ENCODE assay signal across 18 cellular contexts in the genomic region with DNA sequence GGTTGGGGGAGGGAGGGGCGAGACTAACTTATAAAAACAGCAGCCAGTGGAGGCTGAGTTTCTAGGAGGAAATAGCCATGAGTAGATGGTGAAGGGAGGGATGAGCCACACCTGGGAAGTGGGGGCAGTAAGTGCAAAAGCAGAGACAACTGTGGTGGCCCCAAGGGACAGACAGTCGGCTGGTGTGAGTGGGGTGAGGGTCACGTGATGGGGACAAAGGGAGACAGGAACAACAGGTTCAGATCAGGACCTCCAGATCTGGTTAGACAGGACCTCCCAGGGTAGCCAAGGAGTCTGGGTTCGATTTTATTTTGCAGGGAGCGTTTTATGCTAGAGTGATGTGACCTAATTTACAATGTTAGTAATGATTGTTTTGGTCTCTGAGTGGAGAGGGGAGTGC. TPM values are rescaled to one million over a fixed set of nuclear protein-coding genes. Genes with fewer than 3 reads are reported as not detected.
DNase-seq lines count a peak whose midpoint lies in the region; ATAC-seq and TF ChIP-seq lines count a peak whose summit lies in the region.
"Had no signal": no experiment of that assay in that cellular context is flagged by ENCODE, and none has a peak within 500 bp of the region (broad histone marks: within the 10 kb centered on the region; RNA-seq: fewer than 3 reads in every experiment).

No MANE protein-coding gene starts in this region.

- no peaks in the 10 kb centered on the region for H3K27me3 ChIP-seq in BE2C
- no peaks in the 10 kb centered on the region for H3K27me3 ChIP-seq in GM23338 (ENCODE audit: insufficient read depth)

- peaks cover 7% of the 10 kb centered on the region for H3K27me3 Mint-ChIP-seq in GM23338 (ENCODE audit: insufficient read depth, low read depth, poor library complexity)

- H2AFZ ChIP-seq in GM23338, result peak overlapping the region; percentile 10; the same call in 1 of the 2 replicates

- H3K9me3 Mint-ChIP-seq in GM23338, result no peaks in the 10 kb centered on the region
- H3K9me3 Mint-ChIP-seq: CD8-positive, alpha-beta memory T cell; H9 had no signal

- H3F3A ChIP-seq in GM23338 (replicated peaks; ENCODE audit: low read depth), result no peaks in the 10 kb centered on the region

- no peaks in the 10 kb centered on the region for H4K20me1 ChIP-seq in GM23338 (replicated peaks; ENCODE audit: insufficient read depth)

- no peak overlapping the region for H3K27ac Mint-ChIP-seq in GM23338
- H3K27ac Mint-ChIP-seq: CD4-positive, CD25-positive, alpha-beta regulatory T cell; CD8-positive, alpha-beta memory T cell had no signal

- no peak overlapping the region for H3K27ac ChIP-seq in GM23338 (ENCODE audit: low read depth)
- H3K27ac ChIP-seq in cingulate gyrus (ENCODE audit: low read depth, low read length), result peak overlapping the region; percentile 55
- H3K27ac ChIP-seq in temporal lobe (ENCODE audit: low read depth, low read length), result peak overlapping the region; percentile 46

- no peak for ATAC-seq in GM23338

- no peak overlapping the region for H3K4me3 Mint-ChIP-seq in GM23338
- H3K4me3 Mint-ChIP-seq: CD4-positive, CD25-positive, alpha-beta regulatory T cell; H9 had no signal

- H3K4me1 ChIP-seq in BE2C (peaks cover 52% of the 10 kb centered on the region), GM23338 (ENCODE audit: insufficient read depth) (peaks cover 17% of the 10 kb centered on the region)

- no peak overlapping the region for H3K4me3 ChIP-seq in BE2C (ENCODE audit: low read depth, low read length)
- no peak overlapping the region for H3K4me3 ChIP-seq in GM23338

- H3K79me2 ChIP-seq in GM23338 (replicated peaks; ENCODE audit: insufficient read depth), result no peaks in the 10 kb centered on the region

- H3K9me3 ChIP-seq in BE2C, result no peaks in the 10 kb centered on the region

- H3K4me1 Mint-ChIP-seq in GM23338, result peaks cover 38% of the 10 kb centered on the region

- H3K36me3 ChIP-seq in BE2C, result peaks cover 68% of the 10 kb centered on the region
- H3K36me3 ChIP-seq in GM23338 (ENCODE audit: insufficient read depth), result no peaks in the 10 kb centered on the region

- TF ChIP-seq CTCF in BE2C (IDR thresholded peaks at IDR 0.05; ENCODE audit: low read depth, low read length) (no peak), GM23338 (conservative IDR thresholded peaks at IDR 0.05; ENCODE audit: low read depth in 2 of 2) (no peak)

- peak; percentile 33 for DNase-seq in BE2C
- no peak for DNase-seq in GM23338 (ENCODE audit: low spot score)
- DNase-seq in activated naive CD4-positive, alpha-beta T cell (lab: John Stamatoyannopoulos, UW), result no peak
- DNase-seq in 8988T, result no peak
- no peak for DNase-seq in stimulated activated CD4-positive, alpha-beta T cell treated with anti-CD3 and anti-CD28 coated beads, Interleukin-15, amount 100 ng/mL, for 24 hours
- DNase-seq: AML-193; CD4-positive, CD25-positive, alpha-beta regulatory T cell; CD8-positive, alpha-beta memory T cell; COR-L47; DMS 273 treated with DMSO at 0.1 percent for 48 hours; DMS53; DND-41; EL; GOT3; H9 had no signal

- H3K9me2 ChIP-seq in GM23338 (ENCODE audit: insufficient read depth), result no peaks in the 10 kb centered on the region

- no peak overlapping the region for H3K4me2 ChIP-seq in GM23338

- H3K36me3 Mint-ChIP-seq in GM23338 (ENCODE audit: low read depth), result no peaks in the 10 kb centered on the region
- H3K36me3 Mint-ChIP-seq: CD4-positive, CD25-positive, alpha-beta regulatory T cell; CD8-positive, alpha-beta memory T cell had no signal

TF ChIP-seq in GM23338, 12 proteins besides CTCF, POLR2A, EP300 and RAD21:
- TF ChIP-seq, protein P1, sequence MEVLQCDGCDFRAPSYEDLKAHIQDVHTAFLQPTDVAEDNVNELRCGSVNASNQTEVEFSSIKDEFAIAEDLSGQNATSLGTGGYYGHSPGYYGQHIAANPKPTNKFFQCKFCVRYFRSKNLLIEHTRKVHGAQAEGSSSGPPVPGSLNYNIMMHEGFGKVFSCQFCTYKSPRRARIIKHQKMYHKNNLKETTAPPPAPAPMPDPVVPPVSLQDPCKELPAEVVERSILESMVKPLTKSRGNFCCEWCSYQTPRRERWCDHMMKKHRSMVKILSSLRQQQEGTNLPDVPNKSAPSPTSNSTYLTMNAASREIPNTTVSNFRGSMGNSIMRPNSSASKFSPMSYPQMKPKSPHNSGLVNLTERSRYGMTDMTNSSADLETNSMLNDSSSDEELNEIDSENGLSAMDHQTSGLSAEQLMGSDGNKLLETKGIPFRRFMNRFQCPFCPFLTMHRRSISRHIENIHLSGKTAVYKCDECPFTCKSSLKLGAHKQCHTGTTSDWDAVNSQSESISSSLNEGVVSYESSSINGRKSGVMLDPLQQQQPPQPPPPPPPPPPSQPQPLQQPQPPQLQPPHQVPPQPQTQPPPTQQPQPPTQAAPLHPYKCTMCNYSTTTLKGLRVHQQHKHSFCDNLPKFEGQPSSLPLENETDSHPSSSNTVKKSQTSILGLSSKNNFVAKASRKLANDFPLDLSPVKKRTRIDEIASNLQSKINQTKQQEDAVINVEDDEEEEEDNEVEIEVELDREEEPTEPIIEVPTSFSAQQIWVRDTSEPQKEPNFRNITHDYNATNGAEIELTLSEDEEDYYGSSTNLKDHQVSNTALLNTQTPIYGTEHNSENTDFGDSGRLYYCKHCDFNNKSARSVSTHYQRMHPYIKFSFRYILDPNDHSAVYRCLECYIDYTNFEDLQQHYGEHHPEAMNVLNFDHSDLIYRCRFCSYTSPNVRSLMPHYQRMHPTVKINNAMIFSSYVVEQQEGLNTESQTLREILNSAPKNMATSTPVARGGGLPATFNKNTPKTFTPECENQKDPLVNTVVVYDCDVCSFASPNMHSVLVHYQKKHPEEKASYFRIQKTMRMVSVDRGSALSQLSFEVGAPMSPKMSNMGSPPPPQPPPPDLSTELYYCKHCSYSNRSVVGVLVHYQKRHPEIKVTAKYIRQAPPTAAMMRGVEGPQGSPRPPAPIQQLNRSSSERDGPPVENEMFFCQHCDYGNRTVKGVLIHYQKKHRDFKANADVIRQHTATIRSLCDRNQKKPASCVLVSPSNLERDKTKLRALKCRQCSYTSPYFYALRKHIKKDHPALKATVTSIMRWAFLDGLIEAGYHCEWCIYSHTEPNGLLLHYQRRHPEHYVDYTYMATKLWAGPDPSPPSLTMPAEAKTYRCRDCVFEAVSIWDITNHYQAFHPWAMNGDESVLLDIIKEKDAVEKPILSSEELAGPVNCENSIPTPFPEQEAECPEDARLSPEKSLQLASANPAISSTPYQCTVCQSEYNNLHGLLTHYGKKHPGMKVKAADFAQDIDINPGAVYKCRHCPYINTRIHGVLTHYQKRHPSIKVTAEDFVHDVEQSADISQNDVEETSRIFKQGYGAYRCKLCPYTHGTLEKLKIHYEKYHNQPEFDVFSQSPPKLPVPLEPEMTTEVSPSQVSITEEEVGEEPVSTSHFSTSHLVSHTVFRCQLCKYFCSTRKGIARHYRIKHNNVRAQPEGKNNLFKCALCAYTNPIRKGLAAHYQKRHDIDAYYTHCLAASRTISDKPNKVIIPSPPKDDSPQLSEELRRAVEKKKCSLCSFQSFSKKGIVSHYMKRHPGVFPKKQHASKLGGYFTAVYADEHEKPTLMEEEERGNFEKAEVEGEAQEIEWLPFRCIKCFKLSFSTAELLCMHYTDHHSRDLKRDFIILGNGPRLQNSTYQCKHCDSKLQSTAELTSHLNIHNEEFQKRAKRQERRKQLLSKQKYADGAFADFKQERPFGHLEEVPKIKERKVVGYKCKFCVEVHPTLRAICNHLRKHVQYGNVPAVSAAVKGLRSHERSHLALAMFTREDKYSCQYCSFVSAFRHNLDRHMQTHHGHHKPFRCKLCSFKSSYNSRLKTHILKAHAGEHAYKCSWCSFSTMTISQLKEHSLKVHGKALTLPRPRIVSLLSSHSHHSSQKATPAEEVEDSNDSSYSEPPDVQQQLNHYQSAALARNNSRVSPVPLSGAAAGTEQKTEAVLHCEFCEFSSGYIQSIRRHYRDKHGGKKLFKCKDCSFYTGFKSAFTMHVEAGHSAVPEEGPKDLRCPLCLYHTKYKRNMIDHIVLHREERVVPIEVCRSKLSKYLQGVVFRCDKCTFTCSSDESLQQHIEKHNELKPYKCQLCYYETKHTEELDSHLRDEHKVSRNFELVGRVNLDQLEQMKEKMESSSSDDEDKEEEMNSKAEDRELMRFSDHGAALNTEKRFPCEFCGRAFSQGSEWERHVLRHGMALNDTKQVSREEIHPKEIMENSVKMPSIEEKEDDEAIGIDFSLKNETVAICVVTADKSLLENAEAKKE (CRISPR knock-in tag; IDR thresholded peaks at IDR 0.05), result no peak
- TF ChIP-seq EZH2 (IDR thresholded peaks at IDR 0.05; ENCODE audit: low read depth, unreplicated experiment) (no peak), STAT1 (IDR thresholded peaks at IDR 0.05; ENCODE audit: unreplicated experiment) (no peak)
- TF ChIP-seq, protein P2, sequence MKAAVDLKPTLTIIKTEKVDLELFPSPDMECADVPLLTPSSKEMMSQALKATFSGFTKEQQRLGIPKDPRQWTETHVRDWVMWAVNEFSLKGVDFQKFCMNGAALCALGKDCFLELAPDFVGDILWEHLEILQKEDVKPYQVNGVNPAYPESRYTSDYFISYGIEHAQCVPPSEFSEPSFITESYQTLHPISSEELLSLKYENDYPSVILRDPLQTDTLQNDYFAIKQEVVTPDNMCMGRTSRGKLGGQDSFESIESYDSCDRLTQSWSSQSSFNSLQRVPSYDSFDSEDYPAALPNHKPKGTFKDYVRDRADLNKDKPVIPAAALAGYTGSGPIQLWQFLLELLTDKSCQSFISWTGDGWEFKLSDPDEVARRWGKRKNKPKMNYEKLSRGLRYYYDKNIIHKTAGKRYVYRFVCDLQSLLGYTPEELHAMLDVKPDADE (IDR thresholded peaks at IDR 0.05), result no peak

RNA-seq across cellular contexts. Expression of a gene that starts 8.6 kb away (rescaled TPM):
- 61.2 TPM for polyA plus RNA-seq in BE2C (2012; ENCODE audit: insufficient read depth, insufficient read length, low read depth)
- total RNA-seq in GM23338 (2014; rRNA removed; shearing (Covaris generic)), result 0.03 and 0.31 TPM in 2 replicates
- 0.21 TPM in 1 of 2 replicates, not detected in the other for polyA plus RNA-seq in GM23338 (2016; fragmentation: Nextera tagmentation; extraction: Ambion mirVana)
- total RNA-seq in temporal lobe, result 8.9 TPM
- total RNA-seq: CD4-positive, CD25-positive, alpha-beta regulatory T cell; CD8-positive, alpha-beta memory T cell; G401; H9 had no signal
- polyA plus RNA-seq: CD4-positive, CD25-positive, alpha-beta regulatory T cell; CD8-positive, alpha-beta memory T cell had no signal
